Comparison of ENCODE assay signal across 8 cellular contexts in genomic region chr17:4375039-4375748, GRCh38. TPM values are rescaled to one million over a fixed set of nuclear protein-coding genes. Genes with fewer than 3 reads are reported as not detected.
DNase-seq lines count a peak whose midpoint lies in the region; ATAC-seq and TF ChIP-seq lines count a peak whose summit lies in the region.

No MANE protein-coding gene starts in this region.

- no peaks in the 10 kb centered on the region for H3K4me1 ChIP-seq in tibial nerve

- H3K27ac ChIP-seq in tibial nerve: no peak overlapping the region

- H3K27ac Mint-ChIP-seq in memory B cell: peak overlapping the region; percentile 92

- peak; percentile 68 for ATAC-seq in GM18508 (IDR thresholded peaks at IDR 0.05; ENCODE audit: insufficient read depth, unreplicated experiment)
- peak; percentile 77 for ATAC-seq in HG02610 (IDR thresholded peaks at IDR 0.05; ENCODE audit: unreplicated experiment)
- ATAC-seq in memory B cell (ENCODE audit: low read depth): peak; percentile 94

- H3K4me3 Mint-ChIP-seq in memory B cell: peak overlapping the region; percentile 78

- no peak overlapping the region for H3K4me3 ChIP-seq in tibial nerve

- H3K9me3 Mint-ChIP-seq in memory B cell: no peaks in the 10 kb centered on the region

- H3K36me3 Mint-ChIP-seq in memory B cell: no peaks in the 10 kb centered on the region

- H3K27me3 Mint-ChIP-seq in memory B cell: no peaks in the 10 kb centered on the region

- no peaks in the 10 kb centered on the region for H3K36me3 ChIP-seq in tibial nerve

- no peaks in the 10 kb centered on the region for H3K9me3 ChIP-seq in tibial nerve

- peaks cover 27% of the 10 kb centered on the region for H3K4me1 Mint-ChIP-seq in memory B cell

- no peaks in the 10 kb centered on the region for H3K27me3 ChIP-seq in tibial nerve

- DNase-seq in RPMI8226: peak; percentile 86
- DNase-seq in memory B cell (ENCODE audit: low spot score in 2 of 2): peak in 1 of 2 donors; percentile 54
- no peak for DNase-seq in dermis blood vessel endothelial cell
- no peak for DNase-seq in tibial nerve (ENCODE audit: low spot score in 2 of 2)
- DNase-seq in NCI-H2227 (lab: John Stamatoyannopoulos, UW; ENCODE audit: unreplicated experiment): no peak
- no peak for DNase-seq in NCI-H2107 (lab: John Stamatoyannopoulos, UW)

- no peak for TF ChIP-seq EP300 in tibial nerve (IDR thresholded peaks at IDR 0.05)

- no peak for TF ChIP-seq CTCF in tibial nerve (IDR thresholded peaks at IDR 0.05)

- no peak for TF ChIP-seq POLR2A in tibial nerve (IDR thresholded peaks at IDR 0.05)

- WGBS in tibial nerve, 2 donors: 64 to 68% methylated on average over 7 of the region's 7 CpGs

RNA-seq across cellular contexts. Expression of gene UBE2G1, which starts 8.7 kb away (rescaled TPM):
- total RNA-seq in dermis blood vessel endothelial cell (37.4 and 52.3 TPM in 2 replicates), tibial nerve (10 to 100 TPM; 30.4 to 50.7 (median 38.3) TPM)

RNA-seq across cellular contexts. Expression of gene SPNS3, which starts 58.5 kb away (rescaled TPM):
- 0.23 and 0.34 TPM in 2 replicates for total RNA-seq in dermis blood vessel endothelial cell
- total RNA-seq in tibial nerve: under 1 TPM in 1 of 4 donors, not detected in 3; 0.44 TPM
